ENCODE assay signal across 1 cellular context in genomic region chr13:46170687-46171086, GRCh38.
TF ChIP-seq lines count a peak whose summit lies in the region.

No MANE protein-coding gene starts in this region.

TF ChIP-seq in H1, 55 proteins besides CTCF, POLR2A, EP300 and RAD21:
- TF ChIP-seq SIRT6 (IDR thresholded peaks at IDR 0.05; ENCODE audit: low read length) (no peak), HDAC2 (IDR thresholded peaks at IDR 0.05; ENCODE audit: borderline replicate concordance in 1 of 2, low read depth in 2 of 2, low read length in 2 of 2) (no peak), GTF2F1 (IDR thresholded peaks at IDR 0.05; ENCODE audit: borderline replicate concordance, low read depth, low read length) (no peak), CBX5 (IDR thresholded peaks at IDR 0.05; ENCODE audit: low read depth, low read length) (no peak), TAF7 (optimal IDR thresholded peaks at IDR 0.05; ENCODE audit: borderline replicate concordance, low read depth, low read length) (no peak), SRF (IDR thresholded peaks at IDR 0.05; ENCODE audit: low read depth, low read length) (no peak), KDM1A (IDR thresholded peaks at IDR 0.05; ENCODE audit: borderline replicate concordance, low read length) (no peak), EZH2 (IDR thresholded peaks at IDR 0.05; ENCODE audit: low read depth, low read length, severe bottlenecking) (no peak), KDM4A (IDR thresholded peaks at IDR 0.05; ENCODE audit: low read depth, low read length, severe bottlenecking) (no peak), EGR1 (IDR thresholded peaks at IDR 0.05; ENCODE audit: borderline replicate concordance, low read depth, low read length) (no peak), CHD1 (IDR thresholded peaks at IDR 0.05; ENCODE audit: low read depth, low read length) (no peak), BRCA1 (IDR thresholded peaks at IDR 0.05; ENCODE audit: low read depth, low read length) (no peak), TAF1 (IDR thresholded peaks at IDR 0.05; ENCODE audit: low read depth, low read length) (no peak), NRF1 (IDR thresholded peaks at IDR 0.05; ENCODE audit: low read depth, low read length) (no peak), POU5F1 (IDR thresholded peaks at IDR 0.05; ENCODE audit: low read depth, low read length) (no peak)
